7 cellular contexts compared by ENCODE assay signal in the genomic region with DNA sequence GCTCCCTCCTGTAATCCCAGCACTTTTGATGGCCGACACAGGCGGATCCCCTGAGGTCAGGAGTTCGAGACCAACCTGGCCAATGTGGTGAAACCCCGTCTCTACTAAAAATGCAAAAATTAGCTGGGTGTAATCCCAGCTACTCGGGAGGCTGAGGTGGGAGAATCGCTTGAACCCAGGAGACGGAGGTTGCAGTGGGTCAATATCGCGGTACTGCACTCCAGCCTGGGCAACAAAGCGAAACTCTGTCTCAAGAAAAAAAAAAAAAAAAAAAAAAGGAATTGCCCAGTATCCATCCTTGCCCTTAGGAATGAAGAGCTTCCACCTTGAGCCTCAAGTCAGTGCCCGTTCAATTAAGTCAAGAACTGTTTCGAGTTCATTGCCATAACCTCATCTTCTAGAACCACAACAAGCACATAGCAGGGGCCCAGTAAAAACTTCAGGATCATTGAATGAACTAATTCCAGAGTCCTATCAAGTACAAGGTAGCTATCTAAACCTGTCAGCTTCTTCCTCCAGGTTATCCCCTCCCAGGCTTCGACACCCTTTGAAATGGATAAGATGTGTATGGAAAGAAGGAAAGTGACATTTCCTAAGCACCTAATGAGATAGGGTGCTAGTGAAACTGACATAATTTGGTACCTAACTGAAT. TPM values are rescaled to one million over a fixed set of nuclear protein-coding genes. Genes with fewer than 3 reads are reported as not detected.
A peak's percentile ranks its signal among the peaks of the same experiment; 100 is the strongest.
DNase-seq lines count a peak whose midpoint lies in the region; ATAC-seq and TF ChIP-seq lines count a peak whose summit lies in the region.

No MANE protein-coding gene starts in this region.

- H3K4me1 ChIP-seq in esophagus muscularis mucosa = peaks cover 13 to 30% (median 28%) of the 10 kb centered on the region in 4 donors

- no peak for TF ChIP-seq POLR2A in esophagus muscularis mucosa (IDR thresholded peaks at IDR 0.05; ENCODE audit: low read depth)

- no peaks in the 10 kb centered on the region for H3K9me3 ChIP-seq in esophagus muscularis mucosa

- peak overlapping the region; percentile 70 to 91 (median 78) for H3K4me3 ChIP-seq in esophagus muscularis mucosa

- TF ChIP-seq EP300 in esophagus muscularis mucosa (IDR thresholded peaks at IDR 0.05) = no peak

- peak; percentile 9 for ATAC-seq in GM21526 (IDR thresholded peaks at IDR 0.05; ENCODE audit: low FRiP score, unreplicated experiment)
- ATAC-seq in GM21576 (IDR thresholded peaks at IDR 0.05; ENCODE audit: unreplicated experiment) = no peak

- no peaks in the 10 kb centered on the region for H3K27me3 ChIP-seq in esophagus muscularis mucosa

- peak overlapping the region; percentile 79 to 83 (median 80) for H3K27ac ChIP-seq in esophagus muscularis mucosa (replicated peaks in 1 of 4)

- DNase-seq in RKO (ENCODE audit: low spot score) = peak; percentile 26
- DNase-seq in esophagus muscularis mucosa (ENCODE audit: extremely low spot score) = no peak
- DNase-seq in pons (ENCODE audit: low spot score) = peak; percentile 11
- no peak for DNase-seq in mesenteric fat pad (ENCODE audit: low spot score)
- no peak for DNase-seq in GOT3 (lab: John Stamatoyannopoulos, UW)

- TF ChIP-seq CTCF in esophagus muscularis mucosa (IDR thresholded peaks at IDR 0.05) = no peak

- peaks cover 15 to 39% (median 23%) of the 10 kb centered on the region in 4 donors for H3K36me3 ChIP-seq in esophagus muscularis mucosa

- intact Hi-C loops in esophagus muscularis mucosa (cut with DNase I) = no loop called here

- 73% methylated on average over 13 of the region's 13 CpGs for WGBS in esophagus muscularis mucosa

RNA-seq across cellular contexts. Expression of a gene that starts 0.8 kb away (rescaled TPM):
- total RNA-seq in esophagus muscularis mucosa = 10 to 100 TPM; 10.4 to 12.7 (median 11.7) TPM
- total RNA-seq in mesenteric fat pad = 11.1 TPM

RNA-seq across cellular contexts. Expression of a gene that starts 13.2 kb away (rescaled TPM):
- 10 to 100 TPM; 79.3 to 93.0 (median 84.9) TPM for total RNA-seq in esophagus muscularis mucosa
- 102 TPM for total RNA-seq in mesenteric fat pad

RNA-seq across cellular contexts. Expression of a gene that starts 41.7 kb away (rescaled TPM):
- total RNA-seq in esophagus muscularis mucosa = not detected
- not detected for total RNA-seq in mesenteric fat pad

RNA-seq across cellular contexts. Expression of a gene that starts 58.5 kb away (rescaled TPM):
- 10 to 100 TPM; 10.3 to 15.8 (median 12.6) TPM for total RNA-seq in esophagus muscularis mucosa
- total RNA-seq in mesenteric fat pad = 13.7 TPM

Comparison
In these comparisons a context has a peak if more than half of its experiments do, and no peak if none do; other contexts are left out.
1. DNase-seq: peak in RKO (single experiment) and pons (single experiment); none in esophagus muscularis mucosa (single experiment), mesenteric fat pad (single experiment) and GOT3 (single experiment).